Comparison of ENCODE assay signal across 8 cellular contexts in the genomic region with DNA sequence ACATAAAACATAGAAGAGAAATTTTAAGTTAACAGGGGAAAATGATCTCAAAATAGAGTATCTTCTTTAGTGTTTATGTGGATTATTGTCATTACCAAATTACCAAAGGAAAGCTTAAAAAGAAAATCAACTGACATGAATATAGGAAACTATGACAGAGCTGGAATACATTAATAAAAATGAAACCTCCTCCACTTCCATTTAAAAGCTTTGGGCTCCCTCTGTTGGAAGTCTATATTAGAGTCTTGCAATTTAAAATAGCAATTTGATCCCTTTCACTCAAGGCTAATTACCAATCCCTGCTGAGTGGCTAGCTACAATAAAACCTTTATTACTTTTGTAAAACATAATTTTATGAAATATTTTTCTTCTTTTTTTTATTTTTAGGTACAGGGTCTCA.
DNase-seq lines count a peak whose midpoint lies in the region; ATAC-seq, FAIRE-seq and TF ChIP-seq lines count a peak whose summit lies in the region.

No MANE protein-coding gene starts in this region.

- TF ChIP-seq RAD21 in A549 (conservative IDR thresholded peaks at IDR 0.05 in 1 of 2, IDR thresholded peaks at IDR 0.05 in 1 of 2), result peak; percentile 70 to 75
- no peak for TF ChIP-seq RAD21 in HepG2 (CRISPR knock-in tag; IDR thresholded peaks at IDR 0.05)

- FAIRE-seq in A549 (lab: Jason Lieb, UNC) (no peak), HepG2 (lab: Jason Lieb, UNC) (no peak)

- no peaks in the 10 kb centered on the region for H3K27me3 ChIP-seq in body of pancreas
- no peaks in the 10 kb centered on the region; a peak in 1 of 5 replicates for H3K27me3 ChIP-seq in HepG2 (ENCODE audit: control insufficient read depth in 1 of 2, insufficient read depth in 2 of 2, low read length in 2 of 2)

- TF ChIP-seq POLR2A in A549 (IDR thresholded peaks at IDR 0.05; ENCODE audit: low read length) (no peak), body of pancreas (IDR thresholded peaks at IDR 0.05) (no peak), HepG2 (IDR thresholded peaks at IDR 0.05; ENCODE audit: insufficient read depth in 1 of 2, low read depth in 2 of 2, low read length in 2 of 2) (no peak)

- no peaks in the 10 kb centered on the region for H3K79me2 ChIP-seq in HepG2 (ENCODE audit: insufficient read depth, low read length)

- no peaks in the 10 kb centered on the region for H3K9me3 Mint-ChIP-seq in activated T-helper 17 cell treated with anti-CD3 and anti-CD28 coated beads, Interleukin-2, amount 50 U/mL, for 72 hours

- intact Hi-C loops in body of pancreas (cut with DNase I) (no loop called here), HepG2 (cut with micrococcal nuclease; ENCODE audit: unreplicated experiment) (loop anchor here (1.0 to 10.0 kb wide), 4 partner anchors 170 to 490 kb away; partner anchors contain the start of gene PCNP)

- no peaks in the 10 kb centered on the region for H3K36me3 Mint-ChIP-seq in activated T-helper 17 cell treated with anti-CD3 and anti-CD28 coated beads, Interleukin-2, amount 50 U/mL, for 72 hours (ENCODE audit: low read depth)

- TF ChIP-seq CTCF in A549 (IDR thresholded peaks at IDR 0.05) (peak; percentile 54), GM12872 (IDR thresholded peaks at IDR 0.05; ENCODE audit: insufficient read depth, low read depth, low read length) (peak; percentile 31; the same call in 1 of the 3 replicates), body of pancreas (IDR thresholded peaks at IDR 0.05) (peak in 4 of 7 experiments; percentile 20 to 38 (median 22)), HepG2 (CRISPR knock-in tag; IDR thresholded peaks at IDR 0.05) (peak; percentile 36; the same call in 1 of the 2 replicates)

- H3K9me3 ChIP-seq in A549 (peaks cover 4% of the 10 kb centered on the region; the same call in 1 of the 3 replicates), body of pancreas (no peaks in the 10 kb centered on the region), HepG2 (ENCODE audit: low read length) (no peaks in the 10 kb centered on the region)

- no peak overlapping the region for H3K27ac ChIP-seq in A549
- no peak overlapping the region for H3K27ac ChIP-seq in body of pancreas
- H3K27ac ChIP-seq in HepG2 (ENCODE audit: extremely low read length, insufficient read depth, low read length), result no peak overlapping the region
- no peak overlapping the region for H3K27ac ChIP-seq in substantia nigra (ENCODE audit: low read depth, low read length, poor library complexity, severe bottlenecking)

- BruUV-seq in HepG2 (replicated peaks; lab: Mats Ljungman, UMichigan), result no TSS peak

- H3K4me1 ChIP-seq in A549 (no peaks in the 10 kb centered on the region), body of pancreas (peaks cover 9% of the 10 kb centered on the region), HepG2 (ENCODE audit: insufficient read depth, low read length) (no peaks in the 10 kb centered on the region)

- H3K4me3 ChIP-seq in A549, result no peak overlapping the region
- H3K4me3 ChIP-seq in body of pancreas, result no peak overlapping the region
- H3K4me3 ChIP-seq in HepG2 (replicated peaks in 1 of 3; ENCODE audit: insufficient read depth in 1 of 3, low read depth in 2 of 3, low read length in 3 of 3), result no peak overlapping the region

- no peak overlapping the region for H3K4me2 ChIP-seq in A549
- no peak overlapping the region for H3K4me2 ChIP-seq in HepG2 (ENCODE audit: low read depth, low read length)

- peaks cover 33% of the 10 kb centered on the region for H3K4me1 Mint-ChIP-seq in activated T-helper 17 cell treated with anti-CD3 and anti-CD28 coated beads, Interleukin-2, amount 50 U/mL, for 72 hours

- H3K4me3 Mint-ChIP-seq in activated T-helper 17 cell treated with anti-CD3 and anti-CD28 coated beads, Interleukin-2, amount 50 U/mL, for 72 hours, result no peak overlapping the region

- in situ Hi-C loops in HepG2 (cut with HindIII; ENCODE audit: extremely low pct_ligation_motif_present, low pct_unique_long_range_greater_than_20kb), result loop anchor here (10.0 kb wide), 1 partner anchor 307 kb away; no protein-coding TSS in a partner anchor

- H3K27me3 Mint-ChIP-seq in activated T-helper 17 cell treated with anti-CD3 and anti-CD28 coated beads, Interleukin-2, amount 50 U/mL, for 72 hours, result no peaks in the 10 kb centered on the region

- CTCF ChIA-PET in A549 (lab: Yijun Ruan, JAX) (interaction anchor here (1.3 to 1.7 kb wide), 2 partner anchors 11 to 16 kb away, joined by 3 to 4 read pairs; no protein-coding TSS in a partner anchor), HepG2 (lab: Yijun Ruan, JAX; ENCODE audit: low intra/inter-chr PET ratio, low total read pairs) (interaction anchor here (1.2 to 1.8 kb wide), 2 partner anchors 10 to 311 kb away, joined by 4 to 6 read pairs; no protein-coding TSS in a partner anchor)

- H3K36me3 ChIP-seq in body of pancreas (replicated peaks in 1 of 2; ENCODE audit: insufficient read depth in 1 of 2, low read depth in 2 of 2), result no peaks in the 10 kb centered on the region
- no peaks in the 10 kb centered on the region for H3K36me3 ChIP-seq in HepG2 (replicated peaks in 1 of 2; ENCODE audit: control insufficient read depth in 1 of 2, insufficient read depth in 2 of 2, low read length in 2 of 2)

- ATAC-seq in A549 (peak in 1 of 2 experiments; percentile 56; a peak in 2 of 6 replicates), body of pancreas (no peak), HepG2 (no peak; the same call in 2 of the 3 replicates), HG03342 (IDR thresholded peaks at IDR 0.05; ENCODE audit: unreplicated experiment) (no peak)
- no peak for ATAC-seq in activated T-helper 17 cell treated with anti-CD3 and anti-CD28 coated beads, Interleukin-2, amount 50 U/mL, for 72 hours (replicated peaks)

- no peaks in the 10 kb centered on the region for H4K20me1 ChIP-seq in HepG2 (ENCODE audit: insufficient read depth, low read length)

- no peak for TF ChIP-seq EP300 in A549 (IDR thresholded peaks at IDR 0.05)
- TF ChIP-seq EP300 in HepG2 (IDR thresholded peaks at IDR 0.05; ENCODE audit: low read depth in 2 of 2, low read length in 2 of 2), result no peak
- no peak for TF ChIP-seq EP300 in HepG2 (CRISPR knock-in tag; IDR thresholded peaks at IDR 0.05; ENCODE audit: borderline replicate concordance)

- no peak overlapping the region for H3K27ac Mint-ChIP-seq in activated T-helper 17 cell treated with anti-CD3 and anti-CD28 coated beads, Interleukin-2, amount 50 U/mL, for 72 hours

- POLR2A ChIA-PET in A549 (lab: Yijun Ruan, JAX), result no interaction called here
- POLR2A ChIA-PET in HepG2 (lab: Yijun Ruan, JAX), result no interaction called here

- H3K9ac ChIP-seq in HepG2 (ENCODE audit: insufficient read depth, low read depth, low read length), result no peak overlapping the region

- H2AFZ ChIP-seq in HepG2 (ENCODE audit: low read length), result no peak overlapping the region

- peak in 1 of 2 experiments; percentile 30 for DNase-seq in A549 (ENCODE audit: low read depth in 1 of 2, low spot score in 1 of 2)
- peak; percentile 52 for DNase-seq in NCI-H2171 (lab: John Stamatoyannopoulos, UW)
- no peak for DNase-seq in body of pancreas
- peak; percentile 23 for DNase-seq in HepG2 (ENCODE audit: low spot score)
- no peak for DNase-seq in substantia nigra (lab: John Stamatoyannopoulos, UW)

TF ChIP-seq in A549, 52 proteins besides CTCF, POLR2A, EP300 and RAD21:
- TF ChIP-seq SMC3 (IDR thresholded peaks at IDR 0.05), result peak; percentile 62
- TF ChIP-seq, protein P1, sequence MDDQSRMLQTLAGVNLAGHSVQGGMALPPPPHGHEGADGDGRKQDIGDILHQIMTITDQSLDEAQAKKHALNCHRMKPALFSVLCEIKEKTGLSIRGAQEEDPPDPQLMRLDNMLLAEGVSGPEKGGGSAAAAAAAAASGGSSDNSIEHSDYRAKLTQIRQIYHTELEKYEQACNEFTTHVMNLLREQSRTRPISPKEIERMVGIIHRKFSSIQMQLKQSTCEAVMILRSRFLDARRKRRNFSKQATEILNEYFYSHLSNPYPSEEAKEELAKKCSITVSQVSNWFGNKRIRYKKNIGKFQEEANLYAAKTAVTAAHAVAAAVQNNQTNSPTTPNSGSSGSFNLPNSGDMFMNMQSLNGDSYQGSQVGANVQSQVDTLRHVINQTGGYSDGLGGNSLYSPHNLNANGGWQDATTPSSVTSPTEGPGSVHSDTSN (IDR thresholded peaks at IDR 0.05), result no peak

TF ChIP-seq in HepG2, 621 proteins besides CTCF, POLR2A, EP300 and RAD21:
- TF ChIP-seq STAG1 (CRISPR knock-in tag; IDR thresholded peaks at IDR 0.05) (peak; percentile 48; the same call in 1 of the 2 replicates), ZNF317 (CRISPR knock-in tag; IDR thresholded peaks at IDR 0.05) (0 out of 2 replicates have a peak, but pooled peaks have one; percentile 73), ZNF343 (CRISPR knock-in tag; IDR thresholded peaks at IDR 0.05) (no peak)
- TF ChIP-seq, protein P2, sequence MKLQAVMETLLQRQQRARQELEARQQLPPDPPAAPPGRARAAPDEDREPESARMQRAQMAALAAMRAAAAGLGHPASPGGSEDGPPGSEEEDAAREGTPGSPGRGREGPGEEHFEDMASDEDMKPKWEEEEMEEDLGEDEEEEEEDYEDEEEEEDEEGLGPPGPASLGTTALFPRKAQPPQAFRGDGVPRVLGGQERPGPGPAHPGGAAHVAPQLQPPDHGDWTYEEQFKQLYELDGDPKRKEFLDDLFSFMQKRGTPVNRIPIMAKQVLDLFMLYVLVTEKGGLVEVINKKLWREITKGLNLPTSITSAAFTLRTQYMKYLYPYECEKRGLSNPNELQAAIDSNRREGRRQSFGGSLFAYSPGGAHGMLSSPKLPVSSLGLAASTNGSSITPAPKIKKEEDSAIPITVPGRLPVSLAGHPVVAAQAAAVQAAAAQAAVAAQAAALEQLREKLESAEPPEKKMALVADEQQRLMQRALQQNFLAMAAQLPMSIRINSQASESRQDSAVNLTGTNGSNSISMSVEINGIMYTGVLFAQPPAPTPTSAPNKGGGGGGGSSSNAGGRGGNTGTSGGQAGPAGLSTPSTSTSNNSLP (IDR thresholded peaks at IDR 0.05; ENCODE audit: low read depth, low read length), result peak; percentile 38; the same call in 1 of the 2 replicates
TF ChIP-seq in HepG2: peak in this region for 3.

Comparison
In these comparisons a context has a peak if more than half of its experiments do, and no peak if none do; other contexts are left out.
1. DNase-seq: peak in NCI-H2171 (single experiment) and HepG2 (single experiment); none in body of pancreas (0 of 4) and substantia nigra (0 of 49).
2. Of the 38 proteins assayed by ChIP-seq in both HepG2 and A549: peak only in HepG2: none; only in A549: RAD21 and SMC3; in both: CTCF; in neither: 35.
3. Peak in every context shown above with its lines, with median percentiles within 50 percentile points of each other: CTCF ChIP-seq.